ENCODE assay signal across 1 cellular context in the genomic region with DNA sequence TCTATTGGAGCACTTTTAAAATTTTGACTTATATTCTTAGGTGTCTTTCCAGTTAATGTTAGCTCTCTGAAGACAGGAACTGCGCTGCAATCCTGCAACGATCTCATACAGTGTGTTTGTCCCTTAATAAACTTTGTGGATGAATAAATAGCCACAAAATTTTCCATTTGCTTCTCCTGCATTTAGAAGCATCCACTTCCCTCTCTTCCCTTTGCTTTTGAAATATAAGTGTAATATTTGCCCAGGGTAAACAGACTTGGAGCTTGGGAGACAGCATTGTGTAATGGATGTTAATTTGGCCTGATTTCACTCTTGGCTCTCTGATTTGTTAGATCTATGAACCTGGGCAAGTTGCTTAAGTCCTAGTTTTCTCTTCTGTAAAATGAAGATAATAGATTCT.
TF ChIP-seq lines count a peak whose summit lies in the region.

No MANE protein-coding gene starts in this region.

TF ChIP-seq in HepG2, 621 proteins besides CTCF, POLR2A, EP300 and RAD21 (continued from another document and continues in another):
- TF ChIP-seq, protein P1, sequence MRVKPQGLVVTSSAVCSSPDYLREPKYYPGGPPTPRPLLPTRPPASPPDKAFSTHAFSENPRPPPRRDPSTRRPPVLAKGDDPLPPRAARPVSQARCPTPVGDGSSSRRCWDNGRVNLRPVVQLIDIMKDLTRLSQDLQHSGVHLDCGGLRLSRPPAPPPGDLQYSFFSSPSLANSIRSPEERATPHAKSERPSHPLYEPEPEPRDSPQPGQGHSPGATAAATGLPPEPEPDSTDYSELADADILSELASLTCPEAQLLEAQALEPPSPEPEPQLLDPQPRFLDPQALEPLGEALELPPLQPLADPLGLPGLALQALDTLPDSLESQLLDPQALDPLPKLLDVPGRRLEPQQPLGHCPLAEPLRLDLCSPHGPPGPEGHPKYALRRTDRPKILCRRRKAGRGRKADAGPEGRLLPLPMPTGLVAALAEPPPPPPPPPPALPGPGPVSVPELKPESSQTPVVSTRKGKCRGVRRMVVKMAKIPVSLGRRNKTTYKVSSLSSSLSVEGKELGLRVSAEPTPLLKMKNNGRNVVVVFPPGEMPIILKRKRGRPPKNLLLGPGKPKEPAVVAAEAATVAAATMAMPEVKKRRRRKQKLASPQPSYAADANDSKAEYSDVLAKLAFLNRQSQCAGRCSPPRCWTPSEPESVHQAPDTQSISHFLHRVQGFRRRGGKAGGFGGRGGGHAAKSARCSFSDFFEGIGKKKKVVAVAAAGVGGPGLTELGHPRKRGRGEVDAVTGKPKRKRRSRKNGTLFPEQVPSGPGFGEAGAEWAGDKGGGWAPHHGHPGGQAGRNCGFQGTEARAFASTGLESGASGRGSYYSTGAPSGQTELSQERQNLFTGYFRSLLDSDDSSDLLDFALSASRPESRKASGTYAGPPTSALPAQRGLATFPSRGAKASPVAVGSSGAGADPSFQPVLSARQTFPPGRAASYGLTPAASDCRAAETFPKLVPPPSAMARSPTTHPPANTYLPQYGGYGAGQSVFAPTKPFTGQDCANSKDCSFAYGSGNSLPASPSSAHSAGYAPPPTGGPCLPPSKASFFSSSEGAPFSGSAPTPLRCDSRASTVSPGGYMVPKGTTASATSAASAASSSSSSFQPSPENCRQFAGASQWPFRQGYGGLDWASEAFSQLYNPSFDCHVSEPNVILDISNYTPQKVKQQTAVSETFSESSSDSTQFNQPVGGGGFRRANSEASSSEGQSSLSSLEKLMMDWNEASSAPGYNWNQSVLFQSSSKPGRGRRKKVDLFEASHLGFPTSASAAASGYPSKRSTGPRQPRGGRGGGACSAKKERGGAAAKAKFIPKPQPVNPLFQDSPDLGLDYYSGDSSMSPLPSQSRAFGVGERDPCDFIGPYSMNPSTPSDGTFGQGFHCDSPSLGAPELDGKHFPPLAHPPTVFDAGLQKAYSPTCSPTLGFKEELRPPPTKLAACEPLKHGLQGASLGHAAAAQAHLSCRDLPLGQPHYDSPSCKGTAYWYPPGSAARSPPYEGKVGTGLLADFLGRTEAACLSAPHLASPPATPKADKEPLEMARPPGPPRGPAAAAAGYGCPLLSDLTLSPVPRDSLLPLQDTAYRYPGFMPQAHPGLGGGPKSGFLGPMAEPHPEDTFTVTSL (CRISPR knock-in tag; IDR thresholded peaks at IDR 0.05; ENCODE audit: borderline replicate concordance), result peak; percentile 76; the same call in 1 of the 2 replicates
- TF ChIP-seq DPF2 (CRISPR knock-in tag; IDR thresholded peaks at IDR 0.05; ENCODE audit: borderline replicate concordance, low read depth) (peak; percentile 84), HNF1A (IDR thresholded peaks at IDR 0.05; ENCODE audit: low read depth) (0 out of 2 replicates have a peak, but pooled peaks have one; percentile 31), HNF1A (CRISPR knock-in tag; IDR thresholded peaks at IDR 0.05; ENCODE audit: borderline replicate concordance) (peak; percentile 52; the same call in 1 of the 2 replicates), ETV5 (CRISPR knock-in tag; IDR thresholded peaks at IDR 0.05; ENCODE audit: borderline replicate concordance) (peak; percentile 37; the same call in 1 of the 2 replicates), MIXL1 (CRISPR knock-in tag; IDR thresholded peaks at IDR 0.05) (peak; percentile 89), CEBPB (IDR thresholded peaks at IDR 0.05; ENCODE audit: borderline replicate concordance, low read depth, low read length) (peak; percentile 93), ZNF773 (CRISPR knock-in tag; IDR thresholded peaks at IDR 0.05; ENCODE audit: borderline replicate concordance) (no peak), SAP130 (CRISPR knock-in tag; IDR thresholded peaks at IDR 0.05; ENCODE audit: low read depth) (peak; percentile 73), ZNF205 (CRISPR knock-in tag; IDR thresholded peaks at IDR 0.05) (peak; percentile 58; the same call in 1 of the 2 replicates), TARDBP (CRISPR knock-in tag; IDR thresholded peaks at IDR 0.05) (peak; percentile 80), THAP11 (CRISPR knock-in tag; IDR thresholded peaks at IDR 0.05) (peak; percentile 73), ATF2 (CRISPR knock-in tag; IDR thresholded peaks at IDR 0.05) (peak; percentile 66; the same call in 1 of the 2 replicates), SOX13 (IDR thresholded peaks at IDR 0.05) (no peak), SOX13 (CRISPR knock-in tag; conservative IDR thresholded peaks at IDR 0.05 in 1 of 2, IDR thresholded peaks at IDR 0.05 in 1 of 2) (peak in 1 of 2 experiments; percentile 87; a peak in 2 of 4 replicates), ASH2L (IDR thresholded peaks at IDR 0.05; ENCODE audit: insufficient read length, low read depth, low read length) (peak; percentile 44), GFI1 (CRISPR knock-in tag; IDR thresholded peaks at IDR 0.05; ENCODE audit: borderline replicate concordance) (peak; percentile 96), PATZ1 (CRISPR knock-in tag; IDR thresholded peaks at IDR 0.05) (0 out of 2 replicates have a peak, but pooled peaks have one; percentile 38), ZNF138 (CRISPR knock-in tag; IDR thresholded peaks at IDR 0.05; ENCODE audit: low read depth) (no peak), SALL1 (CRISPR knock-in tag; IDR thresholded peaks at IDR 0.05) (peak; percentile 70; the same call in 1 of the 2 replicates), FOXK1 (CRISPR knock-in tag; IDR thresholded peaks at IDR 0.05; ENCODE audit: borderline replicate concordance, low read depth) (peak; percentile 75; the same call in 1 of the 2 replicates), CREM (IDR thresholded peaks at IDR 0.05) (peak; percentile 69), CREM (CRISPR knock-in tag; IDR thresholded peaks at IDR 0.05) (no peak), REST (IDR thresholded peaks at IDR 0.05; ENCODE audit: borderline replicate concordance in 1 of 2, low read depth in 1 of 2, low read length in 2 of 2) (peak in 1 of 2 experiments; percentile 18; a peak in 1 of 4 replicates), ZNF792 (CRISPR knock-in tag; IDR thresholded peaks at IDR 0.05) (peak; percentile 64; the same call in 1 of the 2 replicates), SIX4 (CRISPR knock-in tag; IDR thresholded peaks at IDR 0.05) (peak; percentile 63; the same call in 1 of the 2 replicates), TCF7 (IDR thresholded peaks at IDR 0.05; ENCODE audit: low read depth) (peak; percentile 78), ZNF652 (CRISPR knock-in tag; IDR thresholded peaks at IDR 0.05; ENCODE audit: borderline replicate concordance, low read depth) (peak; percentile 37; the same call in 1 of the 2 replicates), ZBTB7B (CRISPR knock-in tag; IDR thresholded peaks at IDR 0.05) (peak; percentile 57; the same call in 1 of the 2 replicates), RXRB (CRISPR knock-in tag; IDR thresholded peaks at IDR 0.05; ENCODE audit: borderline replicate concordance) (peak; percentile 91), ZFP91 (CRISPR knock-in tag; IDR thresholded peaks at IDR 0.05; ENCODE audit: borderline replicate concordance) (no peak), ZFP36 (IDR thresholded peaks at IDR 0.05; ENCODE audit: borderline replicate concordance, low read depth, low read length, partially characterized antibody) (no peak), ZMYM4 (CRISPR knock-in tag; IDR thresholded peaks at IDR 0.05) (peak; percentile 41; the same call in 1 of the 2 replicates), TBX2 (CRISPR knock-in tag; IDR thresholded peaks at IDR 0.05; ENCODE audit: borderline replicate concordance) (peak; percentile 50; the same call in 1 of the 2 replicates), MTA3 (CRISPR knock-in tag; IDR thresholded peaks at IDR 0.05) (no peak), ZNF543 (CRISPR knock-in tag; IDR thresholded peaks at IDR 0.05) (no peak)
- TF ChIP-seq, protein P2, sequence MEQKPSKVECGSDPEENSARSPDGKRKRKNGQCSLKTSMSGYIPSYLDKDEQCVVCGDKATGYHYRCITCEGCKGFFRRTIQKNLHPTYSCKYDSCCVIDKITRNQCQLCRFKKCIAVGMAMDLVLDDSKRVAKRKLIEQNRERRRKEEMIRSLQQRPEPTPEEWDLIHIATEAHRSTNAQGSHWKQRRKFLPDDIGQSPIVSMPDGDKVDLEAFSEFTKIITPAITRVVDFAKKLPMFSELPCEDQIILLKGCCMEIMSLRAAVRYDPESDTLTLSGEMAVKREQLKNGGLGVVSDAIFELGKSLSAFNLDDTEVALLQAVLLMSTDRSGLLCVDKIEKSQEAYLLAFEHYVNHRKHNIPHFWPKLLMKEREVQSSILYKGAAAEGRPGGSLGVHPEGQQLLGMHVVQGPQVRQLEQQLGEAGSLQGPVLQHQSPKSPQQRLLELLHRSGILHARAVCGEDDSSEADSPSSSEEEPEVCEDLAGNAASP (CRISPR knock-in tag; IDR thresholded peaks at IDR 0.05; ENCODE audit: borderline replicate concordance), result peak; percentile 85
